Comparison of ENCODE assay signal across 13 cellular contexts in genomic region chr12:108696996-108697290, GRCh38. TPM values are rescaled to one million over a fixed set of nuclear protein-coding genes. Genes with fewer than 3 reads are reported as not detected.
DNase-seq lines count a peak whose midpoint lies in the region; ATAC-seq and TF ChIP-seq lines count a peak whose summit lies in the region.
"Had no signal": no experiment of that assay in that cellular context is flagged by ENCODE, and none has a peak within 500 bp of the region (broad histone marks: within the 10 kb centered on the region; RNA-seq: fewer than 3 reads in every experiment).

No MANE protein-coding gene starts in this region.

- H3K27me3 ChIP-seq in CD8-positive, alpha-beta T cell (ENCODE audit: insufficient read depth, low read length): no peaks in the 10 kb centered on the region
- H3K27me3 ChIP-seq in fibroblast of lung (ENCODE audit: control insufficient read depth, insufficient read depth, low read length) (no peaks in the 10 kb centered on the region), sigmoid colon (no peaks in the 10 kb centered on the region)
- H3K27me3 ChIP-seq: BE2C had no signal

- H3K9me3 Mint-ChIP-seq in CD8-positive, alpha-beta T cell: no peaks in the 10 kb centered on the region
- H3K9me3 Mint-ChIP-seq in activated CD8-positive, alpha-beta T cell treated with anti-CD3 and anti-CD28 coated beads, Interleukin-2, amount 10 ng/mL, durations not matched to agents 7 days and 5 days (ENCODE audit: insufficient read depth): no peaks in the 10 kb centered on the region
- H3K9me3 Mint-ChIP-seq in natural killer cell: no peaks in the 10 kb centered on the region
- H3K9me3 Mint-ChIP-seq: natural killer cell treated with Interleukin-12 subunit alpha and Interleukin-12 subunit beta and Interleukin-15 and Interleukin-18, amount 100 ng/mL, for 72 hours had no signal

- H3K27ac Mint-ChIP-seq in CD8-positive, alpha-beta T cell: peak overlapping the region; percentile 1
- H3K27ac Mint-ChIP-seq in activated CD8-positive, alpha-beta T cell treated with anti-CD3 and anti-CD28 coated beads, Interleukin-2, amount 10 ng/mL, durations not matched to agents 7 days and 5 days: peak overlapping the region; percentile 20
- H3K27ac Mint-ChIP-seq in natural killer cell: no peak overlapping the region
- H3K27ac Mint-ChIP-seq: natural killer cell treated with Interleukin-12 subunit alpha and Interleukin-12 subunit beta and Interleukin-15 and Interleukin-18, amount 100 ng/mL, for 72 hours had no signal

- no peak overlapping the region for H3K27ac ChIP-seq in CD8-positive, alpha-beta T cell (ENCODE audit: low read depth, low read length)
- H3K27ac ChIP-seq in fibroblast of lung (ENCODE audit: insufficient read depth, low read length) (peak overlapping the region; percentile 95), sigmoid colon (peak overlapping the region; percentile 95 to 100 (median 98))

- DNase-seq in CD8-positive, alpha-beta T cell: no peak
- no peak for DNase-seq in activated CD8-positive, alpha-beta T cell treated with anti-CD3 and anti-CD28 coated beads, Interleukin-2, amount 10 ng/mL, durations not matched to agents 7 days and 5 days
- DNase-seq in fibroblast of lung (ENCODE audit: low read depth in 2 of 2): no peak
- no peak for DNase-seq in sigmoid colon
- no peak for DNase-seq in anterior cingulate cortex (lab: John Stamatoyannopoulos, UW)
- no peak for DNase-seq in natural killer cell
- DNase-seq in hippocampal formation (lab: John Stamatoyannopoulos, UW): no peak
- DNase-seq: BE2C, dermis blood vessel endothelial cell, GOT3, NCI-H2029 treated with DMSO at 0.1 percent for 48 hours had no signal

- no peak overlapping the region for H3K4me3 ChIP-seq in CD8-positive, alpha-beta T cell (ENCODE audit: low read depth, low read length)
- no peak overlapping the region for H3K4me3 ChIP-seq in fibroblast of lung (replicated peaks in 1 of 4; ENCODE audit: control extremely low read depth in 1 of 4, insufficient read depth in 1 of 4, low read depth in 3 of 4, low read length in 4 of 4)
- no peak overlapping the region for H3K4me3 ChIP-seq in sigmoid colon

- no peaks in the 10 kb centered on the region for H3K27me3 Mint-ChIP-seq in CD8-positive, alpha-beta T cell (ENCODE audit: low read depth)
- H3K27me3 Mint-ChIP-seq in activated CD8-positive, alpha-beta T cell treated with anti-CD3 and anti-CD28 coated beads, Interleukin-2, amount 10 ng/mL, durations not matched to agents 7 days and 5 days (ENCODE audit: low read depth): no peaks in the 10 kb centered on the region
- no peaks in the 10 kb centered on the region for H3K27me3 Mint-ChIP-seq in natural killer cell (ENCODE audit: low read depth in 2 of 2)
- H3K27me3 Mint-ChIP-seq: natural killer cell treated with Interleukin-12 subunit alpha and Interleukin-12 subunit beta and Interleukin-15 and Interleukin-18, amount 100 ng/mL, for 72 hours had no signal

- POLR2A ChIA-PET in CD8-positive, alpha-beta T cell (lab: Charles Lee): no interaction called here
- POLR2A ChIA-PET in activated CD8-positive, alpha-beta T cell treated with anti-CD3 and anti-CD28 coated beads, Interleukin-2, amount 10 ng/mL, durations not matched to agents 7 days and 5 days (lab: Charles Lee): no interaction called here

- no peak overlapping the region for H3K4me3 Mint-ChIP-seq in CD8-positive, alpha-beta T cell
- no peak overlapping the region for H3K4me3 Mint-ChIP-seq in activated CD8-positive, alpha-beta T cell treated with anti-CD3 and anti-CD28 coated beads, Interleukin-2, amount 10 ng/mL, durations not matched to agents 7 days and 5 days
- no peak overlapping the region for H3K4me3 Mint-ChIP-seq in natural killer cell
- H3K4me3 Mint-ChIP-seq: natural killer cell treated with Interleukin-12 subunit alpha and Interleukin-12 subunit beta and Interleukin-15 and Interleukin-18, amount 100 ng/mL, for 72 hours had no signal

- peaks cover 30% of the 10 kb centered on the region for H3K4me1 Mint-ChIP-seq in CD8-positive, alpha-beta T cell (ENCODE audit: low read depth)
- peaks cover 52% of the 10 kb centered on the region for H3K4me1 Mint-ChIP-seq in activated CD8-positive, alpha-beta T cell treated with anti-CD3 and anti-CD28 coated beads, Interleukin-2, amount 10 ng/mL, durations not matched to agents 7 days and 5 days (ENCODE audit: low read depth)
- peaks cover 17 to 25% of the 10 kb centered on the region in 2 donors for H3K4me1 Mint-ChIP-seq in natural killer cell

- TF ChIP-seq POLR2A in sigmoid colon (IDR thresholded peaks at IDR 0.05): no peak

- H3K9ac ChIP-seq in fibroblast of lung (ENCODE audit: insufficient read depth, low read length): no peak overlapping the region

- ATAC-seq in CD8-positive, alpha-beta T cell: no peak
- ATAC-seq in activated CD8-positive, alpha-beta T cell treated with anti-CD3 and anti-CD28 coated beads, Interleukin-2, amount 10 ng/mL, durations not matched to agents 7 days and 5 days: no peak
- ATAC-seq in GM21528 (IDR thresholded peaks at IDR 0.05; ENCODE audit: low FRiP score, unreplicated experiment) (no peak), natural killer cell (no peak)

- 62 to 65% methylated on average over 2 of the region's 2 CpGs for WGBS in sigmoid colon, 2 donors

- no peaks in the 10 kb centered on the region for H3K36me3 ChIP-seq in CD8-positive, alpha-beta T cell (ENCODE audit: insufficient read depth, low read length)
- peaks cover 8% of the 10 kb centered on the region for H3K36me3 ChIP-seq in fibroblast of lung (ENCODE audit: control insufficient read depth, insufficient read depth, low read length)
- peaks cover 7 to 29% (median 12%) of the 10 kb centered on the region in 4 donors for H3K36me3 ChIP-seq in sigmoid colon

- intact Hi-C loops in CD8-positive, alpha-beta T cell (cut with DNase I, micrococcal nuclease): no loop called here
- intact Hi-C loops in sigmoid colon (cut with DNase I) (loop anchor here (2.0 kb wide), 2 partner anchors 16 to 32 kb away; no protein-coding TSS in a partner anchor), natural killer cell (cut with micrococcal nuclease) (no loop called here)

- CTCF ChIA-PET in CD8-positive, alpha-beta T cell (lab: Charles Lee): no interaction called here
- CTCF ChIA-PET in activated CD8-positive, alpha-beta T cell treated with anti-CD3 and anti-CD28 coated beads, Interleukin-2, amount 10 ng/mL, durations not matched to agents 7 days and 5 days (lab: Charles Lee): interaction anchor here (2.1 kb wide), 1 partner anchor 79 kb away, joined by 6 read pairs; no protein-coding TSS in a partner anchor

- peaks cover 99% of the 10 kb centered on the region for H3K79me2 ChIP-seq in fibroblast of lung (ENCODE audit: control insufficient read depth, insufficient read depth, low read length)

- H2AFZ ChIP-seq in fibroblast of lung (ENCODE audit: low read length): no peak overlapping the region

- H3K4me1 ChIP-seq in CD8-positive, alpha-beta T cell (ENCODE audit: insufficient read depth, low read length): peaks cover 5% of the 10 kb centered on the region
- H3K4me1 ChIP-seq in fibroblast of lung (ENCODE audit: control insufficient read depth, extremely low read depth, insufficient read depth, low read length): peaks cover 61% of the 10 kb centered on the region
- H3K4me1 ChIP-seq in sigmoid colon: peaks cover 0 to 96% (median 89%) of the 10 kb centered on the region in 4 donors

- peak overlapping the region; percentile 4 for H3K4me2 ChIP-seq in fibroblast of lung (ENCODE audit: extremely low read depth, insufficient read depth, low read length)

- H3K36me3 Mint-ChIP-seq in CD8-positive, alpha-beta T cell: peaks cover 20% of the 10 kb centered on the region
- peaks cover 36% of the 10 kb centered on the region for H3K36me3 Mint-ChIP-seq in activated CD8-positive, alpha-beta T cell treated with anti-CD3 and anti-CD28 coated beads, Interleukin-2, amount 10 ng/mL, durations not matched to agents 7 days and 5 days (ENCODE audit: low read depth)
- H3K36me3 Mint-ChIP-seq in natural killer cell: peaks cover 8% of the 10 kb centered on the region

- no peaks in the 10 kb centered on the region for H3K9me3 ChIP-seq in CD8-positive, alpha-beta T cell (ENCODE audit: low read length)
- H3K9me3 ChIP-seq in fibroblast of lung (ENCODE audit: control insufficient read depth, insufficient read depth, low read depth, low read length): no peaks in the 10 kb centered on the region
- no peaks in the 10 kb centered on the region for H3K9me3 ChIP-seq in sigmoid colon
- H3K9me3 ChIP-seq: BE2C had no signal

- no peak for TF ChIP-seq EP300 in sigmoid colon (IDR thresholded peaks at IDR 0.05)

- no peaks in the 10 kb centered on the region for H4K20me1 ChIP-seq in fibroblast of lung (ENCODE audit: control insufficient read depth, extremely low read depth, insufficient read depth, low read length)

- no peak for TF ChIP-seq CTCF in CD8-positive, alpha-beta T cell (IDR thresholded peaks at IDR 0.05)
- no peak for TF ChIP-seq CTCF in fibroblast of lung (conservative IDR thresholded peaks at IDR 0.05 in 1 of 2, IDR thresholded peaks at IDR 0.05 in 1 of 2; ENCODE audit: low read depth in 1 of 2, low read length in 2 of 2)
- no peak for TF ChIP-seq CTCF in sigmoid colon (IDR thresholded peaks at IDR 0.05)
- TF ChIP-seq CTCF in natural killer cell (IDR thresholded peaks at IDR 0.05): no peak

RNA-seq across cellular contexts. Expression of gene CORO1C, which starts 34.4 kb away (rescaled TPM):
- total RNA-seq in CD8-positive, alpha-beta T cell: 10 to 100 TPM; 10.3 to 15.4 TPM
- 10 to 100 TPM; 66.3 to 69.2 TPM for total RNA-seq in activated CD8-positive, alpha-beta T cell treated with anti-CD3 and anti-CD28 coated beads, Interleukin-2, amount 10 ng/mL, durations not matched to agents 7 days and 5 days
- total RNA-seq in fibroblast of lung (202 and 288 TPM in 2 replicates), sigmoid colon (100 to 1,000 TPM; 247 to 569 (median 360) TPM), natural killer cell (10 to 100 TPM; 28.9 to 43.5 (median 36.0) TPM)
- polyA plus RNA-seq in fibroblast of lung (542 and 773 TPM in 2 replicates), sigmoid colon (10 to 100 TPM; 38.4 to 50.2 (median 49.2) TPM)
- 395 and 442 TPM in 2 replicates for polyA plus RNA-seq in fibroblast of lung (2012)
- 1,176 and 1,331 TPM in 2 replicates for polyA minus RNA-seq in fibroblast of lung (ENCODE audit: low replicate concordance)

Comparison
In these comparisons a context has a peak if more than half of its experiments do, and no peak if none do; other contexts are left out.
1. H3K27ac Mint-ChIP-seq: peak in CD8-positive, alpha-beta T cell (single experiment) and activated CD8-positive, alpha-beta T cell treated with anti-CD3 and anti-CD28 coated beads, Interleukin-2, amount 10 ng/mL, durations not matched to agents 7 days and 5 days (single experiment); none in natural killer cell (0 of 2).